Comparison of ENCODE assay signal across 1 cellular context in genomic region chr1:43143441-43143888, GRCh38.
TF ChIP-seq lines count a peak whose summit lies in the region.

No MANE protein-coding gene starts in this region.

TF ChIP-seq in K562, 482 proteins besides CTCF, POLR2A, EP300 and RAD21 (continued from another document):
- TF ChIP-seq TOE1 (IDR thresholded peaks at IDR 0.05; ENCODE audit: borderline replicate concordance) (peak; percentile 92), TOE1 (CRISPR knock-in tag; IDR thresholded peaks at IDR 0.05; ENCODE audit: borderline replicate concordance, low read depth) (no peak), HOMEZ (CRISPR knock-in tag; IDR thresholded peaks at IDR 0.05) (no peak), TAF9B (IDR thresholded peaks at IDR 0.05; ENCODE audit: partially characterized antibody) (no peak), DIDO1 (tag; IDR thresholded peaks at IDR 0.05; ENCODE audit: low read depth) (peak; percentile 61; the same call in 1 of the 2 replicates), EWSR1 (IDR thresholded peaks at IDR 0.05; ENCODE audit: borderline replicate concordance, low read depth, partially characterized antibody) (no peak), NUFIP1 (IDR thresholded peaks at IDR 0.05; ENCODE audit: partially characterized antibody) (peak; percentile 73), THAP7 (CRISPR knock-in tag; IDR thresholded peaks at IDR 0.05) (no peak), ASH1L (IDR thresholded peaks at IDR 0.05; ENCODE audit: borderline replicate concordance, low read depth, partially characterized antibody) (peak; percentile 82), ATF1 (CRISPR knock-in tag; IDR thresholded peaks at IDR 0.05) (no peak), ATF1 (tag; IDR thresholded peaks at IDR 0.05) (peak; percentile 57; the same call in 1 of the 2 replicates), ZBTB43 (CRISPR knock-in tag; IDR thresholded peaks at IDR 0.05) (no peak), ZNF12 (CRISPR knock-in tag; IDR thresholded peaks at IDR 0.05) (no peak), WHSC1 (IDR thresholded peaks at IDR 0.05; ENCODE audit: low read length) (no peak), E2F1 (CRISPR knock-in tag; IDR thresholded peaks at IDR 0.05) (no peak), MTA1 (IDR thresholded peaks at IDR 0.05; ENCODE audit: borderline replicate concordance) (no peak), NFYB (IDR thresholded peaks at IDR 0.05; ENCODE audit: extremely low read depth, insufficient read length) (no peak), TRIM24 (IDR thresholded peaks at IDR 0.05) (0 out of 4 replicates have a peak, but pooled peaks of 1 of the 2 experiments have one; percentile 21), PTBP1 (IDR thresholded peaks at IDR 0.05; ENCODE audit: low read depth, low read length) (no peak), ZNF695 (CRISPR knock-in tag; IDR thresholded peaks at IDR 0.05) (no peak), ZNF408 (CRISPR knock-in tag; IDR thresholded peaks at IDR 0.05; ENCODE audit: low read depth) (no peak), ZNF217 (CRISPR knock-in tag; IDR thresholded peaks at IDR 0.05) (no peak), HNRNPK (IDR thresholded peaks at IDR 0.05; ENCODE audit: low read depth, low read length, poor library complexity, severe bottlenecking) (no peak), SUPT5H (IDR thresholded peaks at IDR 0.05) (no peak), GATAD2A (IDR thresholded peaks at IDR 0.05) (no peak), CEBPB (tag; IDR thresholded peaks at IDR 0.05) (peak; percentile 80), SRSF1 (IDR thresholded peaks at IDR 0.05; ENCODE audit: low read depth, low read length) (no peak), FOXJ3 (CRISPR knock-in tag; IDR thresholded peaks at IDR 0.05) (no peak), BRCA1 (IDR thresholded peaks at IDR 0.05) (no peak), BRCA1 (CRISPR knock-in tag; IDR thresholded peaks at IDR 0.05) (no peak), ELF2 (CRISPR knock-in tag; IDR thresholded peaks at IDR 0.05) (no peak), ZNF398 (CRISPR knock-in tag; IDR thresholded peaks at IDR 0.05) (no peak), HNRNPH1 (optimal IDR thresholded peaks at IDR 0.05; ENCODE audit: low read depth, low read length) (no peak), ZNF668 (CRISPR knock-in tag; IDR thresholded peaks at IDR 0.05) (no peak), MIER1 (IDR thresholded peaks at IDR 0.05; ENCODE audit: low read depth) (no peak; the same call in 1 of the 2 replicates), CHCHD3 (CRISPR knock-in tag; IDR thresholded peaks at IDR 0.05) (no peak), NFXL1 (CRISPR knock-in tag; IDR thresholded peaks at IDR 0.05) (no peak), POLR2G (IDR thresholded peaks at IDR 0.05; ENCODE audit: low read depth, low read length) (no peak), NFIC (IDR thresholded peaks at IDR 0.05) (0 out of 2 replicates have a peak, but pooled peaks have one; percentile 25), ZNF184 (CRISPR knock-in tag; IDR thresholded peaks at IDR 0.05) (no peak)
- TF ChIP-seq, protein P1, sequence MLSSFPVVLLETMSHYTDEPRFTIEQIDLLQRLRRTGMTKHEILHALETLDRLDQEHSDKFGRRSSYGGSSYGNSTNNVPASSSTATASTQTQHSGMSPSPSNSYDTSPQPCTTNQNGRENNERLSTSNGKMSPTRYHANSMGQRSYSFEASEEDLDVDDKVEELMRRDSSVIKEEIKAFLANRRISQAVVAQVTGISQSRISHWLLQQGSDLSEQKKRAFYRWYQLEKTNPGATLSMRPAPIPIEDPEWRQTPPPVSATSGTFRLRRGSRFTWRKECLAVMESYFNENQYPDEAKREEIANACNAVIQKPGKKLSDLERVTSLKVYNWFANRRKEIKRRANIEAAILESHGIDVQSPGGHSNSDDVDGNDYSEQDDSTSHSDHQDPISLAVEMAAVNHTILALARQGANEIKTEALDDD (IDR thresholded peaks at IDR 0.05) = no peak
- TF ChIP-seq, protein P2, sequence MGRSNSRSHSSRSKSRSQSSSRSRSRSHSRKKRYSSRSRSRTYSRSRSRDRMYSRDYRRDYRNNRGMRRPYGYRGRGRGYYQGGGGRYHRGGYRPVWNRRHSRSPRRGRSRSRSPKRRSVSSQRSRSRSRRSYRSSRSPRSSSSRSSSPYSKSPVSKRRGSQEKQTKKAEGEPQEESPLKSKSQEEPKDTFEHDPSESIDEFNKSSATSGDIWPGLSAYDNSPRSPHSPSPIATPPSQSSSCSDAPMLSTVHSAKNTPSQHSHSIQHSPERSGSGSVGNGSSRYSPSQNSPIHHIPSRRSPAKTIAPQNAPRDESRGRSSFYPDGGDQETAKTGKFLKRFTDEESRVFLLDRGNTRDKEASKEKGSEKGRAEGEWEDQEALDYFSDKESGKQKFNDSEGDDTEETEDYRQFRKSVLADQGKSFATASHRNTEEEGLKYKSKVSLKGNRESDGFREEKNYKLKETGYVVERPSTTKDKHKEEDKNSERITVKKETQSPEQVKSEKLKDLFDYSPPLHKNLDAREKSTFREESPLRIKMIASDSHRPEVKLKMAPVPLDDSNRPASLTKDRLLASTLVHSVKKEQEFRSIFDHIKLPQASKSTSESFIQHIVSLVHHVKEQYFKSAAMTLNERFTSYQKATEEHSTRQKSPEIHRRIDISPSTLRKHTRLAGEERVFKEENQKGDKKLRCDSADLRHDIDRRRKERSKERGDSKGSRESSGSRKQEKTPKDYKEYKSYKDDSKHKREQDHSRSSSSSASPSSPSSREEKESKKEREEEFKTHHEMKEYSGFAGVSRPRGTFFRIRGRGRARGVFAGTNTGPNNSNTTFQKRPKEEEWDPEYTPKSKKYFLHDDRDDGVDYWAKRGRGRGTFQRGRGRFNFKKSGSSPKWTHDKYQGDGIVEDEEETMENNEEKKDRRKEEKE (IDR thresholded peaks at IDR 0.05; ENCODE audit: borderline replicate concordance in 1 of 2, control insufficient read depth in 1 of 2, low read depth in 2 of 2, low read length in 1 of 2) = peak in 1 of 2 experiments; percentile 94; a peak in 2 of 4 replicates
- TF ChIP-seq, protein P3, sequence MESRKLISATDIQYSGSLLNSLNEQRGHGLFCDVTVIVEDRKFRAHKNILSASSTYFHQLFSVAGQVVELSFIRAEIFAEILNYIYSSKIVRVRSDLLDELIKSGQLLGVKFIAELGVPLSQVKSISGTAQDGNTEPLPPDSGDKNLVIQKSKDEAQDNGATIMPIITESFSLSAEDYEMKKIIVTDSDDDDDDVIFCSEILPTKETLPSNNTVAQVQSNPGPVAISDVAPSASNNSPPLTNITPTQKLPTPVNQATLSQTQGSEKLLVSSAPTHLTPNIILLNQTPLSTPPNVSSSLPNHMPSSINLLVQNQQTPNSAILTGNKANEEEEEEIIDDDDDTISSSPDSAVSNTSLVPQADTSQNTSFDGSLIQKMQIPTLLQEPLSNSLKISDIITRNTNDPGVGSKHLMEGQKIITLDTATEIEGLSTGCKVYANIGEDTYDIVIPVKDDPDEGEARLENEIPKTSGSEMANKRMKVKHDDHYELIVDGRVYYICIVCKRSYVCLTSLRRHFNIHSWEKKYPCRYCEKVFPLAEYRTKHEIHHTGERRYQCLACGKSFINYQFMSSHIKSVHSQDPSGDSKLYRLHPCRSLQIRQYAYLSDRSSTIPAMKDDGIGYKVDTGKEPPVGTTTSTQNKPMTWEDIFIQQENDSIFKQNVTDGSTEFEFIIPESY (CRISPR knock-in tag; IDR thresholded peaks at IDR 0.05) = no peak
- TF ChIP-seq, protein P4, sequence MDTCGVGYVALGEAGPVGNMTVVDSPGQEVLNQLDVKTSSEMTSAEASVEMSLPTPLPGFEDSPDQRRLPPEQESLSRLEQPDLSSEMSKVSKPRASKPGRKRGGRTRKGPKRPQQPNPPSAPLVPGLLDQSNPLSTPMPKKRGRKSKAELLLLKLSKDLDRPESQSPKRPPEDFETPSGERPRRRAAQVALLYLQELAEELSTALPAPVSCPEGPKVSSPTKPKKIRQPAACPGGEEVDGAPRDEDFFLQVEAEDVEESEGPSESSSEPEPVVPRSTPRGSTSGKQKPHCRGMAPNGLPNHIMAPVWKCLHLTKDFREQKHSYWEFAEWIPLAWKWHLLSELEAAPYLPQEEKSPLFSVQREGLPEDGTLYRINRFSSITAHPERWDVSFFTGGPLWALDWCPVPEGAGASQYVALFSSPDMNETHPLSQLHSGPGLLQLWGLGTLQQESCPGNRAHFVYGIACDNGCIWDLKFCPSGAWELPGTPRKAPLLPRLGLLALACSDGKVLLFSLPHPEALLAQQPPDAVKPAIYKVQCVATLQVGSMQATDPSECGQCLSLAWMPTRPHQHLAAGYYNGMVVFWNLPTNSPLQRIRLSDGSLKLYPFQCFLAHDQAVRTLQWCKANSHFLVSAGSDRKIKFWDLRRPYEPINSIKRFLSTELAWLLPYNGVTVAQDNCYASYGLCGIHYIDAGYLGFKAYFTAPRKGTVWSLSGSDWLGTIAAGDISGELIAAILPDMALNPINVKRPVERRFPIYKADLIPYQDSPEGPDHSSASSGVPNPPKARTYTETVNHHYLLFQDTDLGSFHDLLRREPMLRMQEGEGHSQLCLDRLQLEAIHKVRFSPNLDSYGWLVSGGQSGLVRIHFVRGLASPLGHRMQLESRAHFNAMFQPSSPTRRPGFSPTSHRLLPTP (IDR thresholded peaks at IDR 0.05; ENCODE audit: borderline replicate concordance, extremely low read depth, insufficient read length) = no peak
- TF ChIP-seq, protein P5, sequence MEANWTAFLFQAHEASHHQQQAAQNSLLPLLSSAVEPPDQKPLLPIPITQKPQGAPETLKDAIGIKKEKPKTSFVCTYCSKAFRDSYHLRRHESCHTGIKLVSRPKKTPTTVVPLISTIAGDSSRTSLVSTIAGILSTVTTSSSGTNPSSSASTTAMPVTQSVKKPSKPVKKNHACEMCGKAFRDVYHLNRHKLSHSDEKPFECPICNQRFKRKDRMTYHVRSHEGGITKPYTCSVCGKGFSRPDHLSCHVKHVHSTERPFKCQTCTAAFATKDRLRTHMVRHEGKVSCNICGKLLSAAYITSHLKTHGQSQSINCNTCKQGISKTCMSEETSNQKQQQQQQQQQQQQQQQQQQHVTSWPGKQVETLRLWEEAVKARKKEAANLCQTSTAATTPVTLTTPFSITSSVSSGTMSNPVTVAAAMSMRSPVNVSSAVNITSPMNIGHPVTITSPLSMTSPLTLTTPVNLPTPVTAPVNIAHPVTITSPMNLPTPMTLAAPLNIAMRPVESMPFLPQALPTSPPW (CRISPR knock-in tag; IDR thresholded peaks at IDR 0.05) = no peak
- TF ChIP-seq, protein P6, sequence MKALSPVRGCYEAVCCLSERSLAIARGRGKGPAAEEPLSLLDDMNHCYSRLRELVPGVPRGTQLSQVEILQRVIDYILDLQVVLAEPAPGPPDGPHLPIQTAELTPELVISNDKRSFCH (CRISPR knock-in tag; IDR thresholded peaks at IDR 0.05) = no peak
- TF ChIP-seq, protein P6 (tag; IDR thresholded peaks at IDR 0.05) = no peak
